17 cellular contexts compared by ENCODE assay signal in the genomic region with DNA sequence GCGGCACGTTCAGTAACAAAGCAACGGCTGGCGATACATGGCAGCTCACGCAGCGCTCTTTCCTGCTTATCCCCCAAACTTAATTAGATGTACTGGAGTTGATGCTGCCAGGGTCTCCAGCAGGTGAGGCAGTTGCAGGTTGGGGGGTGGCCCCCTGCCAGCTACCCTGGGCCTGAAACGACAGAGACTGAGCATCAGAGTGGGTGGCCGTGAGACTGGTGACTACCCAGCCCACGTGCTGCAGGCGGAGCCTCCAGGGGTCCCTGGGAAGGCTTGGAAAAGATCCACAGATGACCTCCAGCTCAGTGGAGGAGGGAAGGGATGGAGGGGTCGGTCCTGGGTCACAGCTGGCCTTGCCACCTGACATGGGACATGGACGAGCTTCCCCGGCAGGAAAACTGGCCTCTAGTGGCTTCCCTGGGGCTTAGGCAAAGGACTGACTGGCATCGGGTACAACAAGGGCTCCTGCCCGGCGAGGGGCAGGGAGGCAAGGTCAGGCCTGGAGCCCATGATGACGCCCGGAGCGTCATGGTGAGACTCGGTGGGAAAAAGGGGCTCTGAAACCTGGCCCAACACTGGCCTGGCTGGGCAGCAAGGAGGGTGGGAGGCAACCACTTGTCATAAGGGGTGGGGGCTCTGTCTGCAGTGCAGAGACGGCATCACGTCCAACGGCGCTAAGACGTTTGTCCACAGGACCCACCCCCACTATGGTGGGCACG. TPM values are rescaled to one million over a fixed set of nuclear protein-coding genes. Genes with fewer than 3 reads are reported as not detected.
A peak's percentile ranks its signal among the peaks of the same experiment; 100 is the strongest.
DNase-seq lines count a peak whose midpoint lies in the region; ATAC-seq and TF ChIP-seq lines count a peak whose summit lies in the region.
"Had no signal": no experiment of that assay in that cellular context is flagged by ENCODE, and none has a peak within 500 bp of the region (broad histone marks: within the 10 kb centered on the region; RNA-seq: fewer than 3 reads in every experiment).

No MANE protein-coding gene starts in this region.

- peaks cover 1% of the 10 kb centered on the region for H3K9me3 Mint-ChIP-seq in activated naive CD8-positive, alpha-beta T cell treated with anti-CD3 and anti-CD28 coated beads, Interleukin-2, amount 10 ng/mL, durations not matched to agents 7 days and 5 days
- H3K9me3 Mint-ChIP-seq in activated naive CD8-positive, alpha-beta T cell treated with anti-CD3 and anti-CD28 coated beads, Interleukin-2, amount 50 U/mL, for 24 hours = no peaks in the 10 kb centered on the region
- H3K9me3 Mint-ChIP-seq in glutamatergic neuron (ENCODE audit: unreplicated experiment) = peaks cover 3% of the 10 kb centered on the region
- H3K9me3 Mint-ChIP-seq in stimulated activated effector memory CD8-positive, alpha-beta T cell treated with anti-CD3 and anti-CD28 coated beads, Interleukin-12 subunit alpha, Interleukin-12 subunit beta, amount 100 ng/mL, for 72 hours = no peaks in the 10 kb centered on the region
- H3K9me3 Mint-ChIP-seq: HFFc6 had no signal

- H3K9me3 ChIP-seq in T-helper 17 cell (ENCODE audit: control insufficient read depth, low read length, poor library complexity, severe bottlenecking) (no peaks in the 10 kb centered on the region), mesenchymal stem cell (ENCODE audit: control insufficient read depth, low read length) (no peaks in the 10 kb centered on the region)

- no peaks in the 10 kb centered on the region for H3K27me3 ChIP-seq in mesenchymal stem cell (ENCODE audit: control insufficient read depth in 1 of 2, insufficient read depth in 1 of 2, low read length in 2 of 2)

- H3K79me1 ChIP-seq in mesenchymal stem cell (replicated peaks; ENCODE audit: low read length, poor library complexity, severe bottlenecking) = no peaks in the 10 kb centered on the region

- no peak overlapping the region for H4K91ac ChIP-seq in mesenchymal stem cell (ENCODE audit: low read length)

- H3K9ac ChIP-seq in mesenchymal stem cell (ENCODE audit: low read length) = no peak overlapping the region
- H3K9ac ChIP-seq: KMS-11 had no signal

- H2BK15ac ChIP-seq in mesenchymal stem cell (ENCODE audit: low read depth, poor library complexity, severe bottlenecking) = no peak overlapping the region

- H3K27me3 Mint-ChIP-seq in activated naive CD8-positive, alpha-beta T cell treated with anti-CD3 and anti-CD28 coated beads, Interleukin-2, amount 10 ng/mL, durations not matched to agents 7 days and 5 days = no peaks in the 10 kb centered on the region
- no peaks in the 10 kb centered on the region for H3K27me3 Mint-ChIP-seq in activated naive CD8-positive, alpha-beta T cell treated with anti-CD3 and anti-CD28 coated beads, Interleukin-2, amount 50 U/mL, for 24 hours
- no peaks in the 10 kb centered on the region for H3K27me3 Mint-ChIP-seq in T-helper 17 cell
- peaks cover 14% of the 10 kb centered on the region for H3K27me3 Mint-ChIP-seq in glutamatergic neuron (ENCODE audit: unreplicated experiment)

- POLR2A ChIA-PET in activated naive CD8-positive, alpha-beta T cell treated with anti-CD3 and anti-CD28 coated beads, Interleukin-2, amount 10 ng/mL, durations not matched to agents 7 days and 5 days (lab: Charles Lee) = interaction anchor here (1.1 kb wide), 1 partner anchor 82 kb away, joined by 3 read pairs; the partner anchor contains the start of gene GMIP

- H3K23ac ChIP-seq in mesenchymal stem cell (ENCODE audit: low read length in 2 of 2) = no peak overlapping the region

- H3K4me2 ChIP-seq in mesenchymal stem cell (ENCODE audit: low read length, poor library complexity, severe bottlenecking) = no peak overlapping the region
- H3K4me2 ChIP-seq: KMS-11 had no signal

- no peak overlapping the region for H3K14ac ChIP-seq in mesenchymal stem cell (ENCODE audit: low read length in 2 of 2)

- H2BK120ac ChIP-seq in mesenchymal stem cell (ENCODE audit: low read depth, low read length) = no peak overlapping the region

- no peak overlapping the region for H3K18ac ChIP-seq in mesenchymal stem cell (ENCODE audit: low read depth in 1 of 2, low read length in 2 of 2)

- peaks cover 12% of the 10 kb centered on the region for H3K4me1 ChIP-seq in mesenchymal stem cell (ENCODE audit: control insufficient read depth, insufficient read depth, low read depth, low read length)

- no peak for ATAC-seq in activated naive CD8-positive, alpha-beta T cell treated with anti-CD3 and anti-CD28 coated beads, Interleukin-2, amount 10 ng/mL, durations not matched to agents 7 days and 5 days (ENCODE audit: low read depth)
- ATAC-seq in activated naive CD8-positive, alpha-beta T cell treated with anti-CD3 and anti-CD28 coated beads, Interleukin-2, amount 50 U/mL, for 24 hours = no peak
- ATAC-seq in T-helper 17 cell = no peak
- no peak for ATAC-seq in stimulated activated effector memory CD8-positive, alpha-beta T cell treated with anti-CD3 and anti-CD28 coated beads, Interleukin-12 subunit alpha, Interleukin-12 subunit beta, amount 100 ng/mL, for 72 hours

- peaks cover 0 to 3% of the 10 kb centered on the region in 2 experiments for H3K36me3 ChIP-seq in mesenchymal stem cell (ENCODE audit: control insufficient read depth in 1 of 2, insufficient read depth in 2 of 2, low read depth in 1 of 2, low read length in 2 of 2)

- H2AFZ ChIP-seq in mesenchymal stem cell (ENCODE audit: low read depth, low read length) = no peak overlapping the region

- no peak overlapping the region for H3K4me3 Mint-ChIP-seq in activated naive CD8-positive, alpha-beta T cell treated with anti-CD3 and anti-CD28 coated beads, Interleukin-2, amount 10 ng/mL, durations not matched to agents 7 days and 5 days
- no peak overlapping the region for H3K4me3 Mint-ChIP-seq in activated naive CD8-positive, alpha-beta T cell treated with anti-CD3 and anti-CD28 coated beads, Interleukin-2, amount 50 U/mL, for 24 hours
- H3K4me3 Mint-ChIP-seq in T-helper 17 cell (peak overlapping the region; percentile 76), glutamatergic neuron (ENCODE audit: unreplicated experiment) (no peak overlapping the region)
- H3K4me3 Mint-ChIP-seq in stimulated activated effector memory CD8-positive, alpha-beta T cell treated with anti-CD3 and anti-CD28 coated beads, Interleukin-12 subunit alpha, Interleukin-12 subunit beta, amount 100 ng/mL, for 72 hours = no peak overlapping the region
- H3K4me3 Mint-ChIP-seq: HFFc6 had no signal

- no peak for TF ChIP-seq CTCF in glutamatergic neuron (IDR thresholded peaks at IDR 0.05; ENCODE audit: partially characterized antibody, unreplicated experiment)

- H3K4me1 Mint-ChIP-seq in activated naive CD8-positive, alpha-beta T cell treated with anti-CD3 and anti-CD28 coated beads, Interleukin-2, amount 10 ng/mL, durations not matched to agents 7 days and 5 days = peaks cover 5% of the 10 kb centered on the region
- no peaks in the 10 kb centered on the region for H3K4me1 Mint-ChIP-seq in activated naive CD8-positive, alpha-beta T cell treated with anti-CD3 and anti-CD28 coated beads, Interleukin-2, amount 50 U/mL, for 24 hours
- H3K4me1 Mint-ChIP-seq in T-helper 17 cell (peaks cover 24% of the 10 kb centered on the region), glutamatergic neuron (ENCODE audit: low read depth, unreplicated experiment) (peaks cover 5% of the 10 kb centered on the region)
- H3K4me1 Mint-ChIP-seq in stimulated activated effector memory CD8-positive, alpha-beta T cell treated with anti-CD3 and anti-CD28 coated beads, Interleukin-12 subunit alpha, Interleukin-12 subunit beta, amount 100 ng/mL, for 72 hours = peaks cover 16% of the 10 kb centered on the region

- no peak for DNase-seq in activated naive CD8-positive, alpha-beta T cell treated with anti-CD3 and anti-CD28 coated beads, Interleukin-2, amount 10 ng/mL, durations not matched to agents 7 days and 5 days
- no peak for DNase-seq in activated naive CD8-positive, alpha-beta T cell treated with anti-CD3 and anti-CD28 coated beads, Interleukin-2, amount 50 U/mL, for 24 hours
- DNase-seq in T-helper 17 cell (no peak), glutamatergic neuron (no peak), mesenchymal stem cell (no peak), foreskin melanocyte (no peak)
- DNase-seq in stimulated activated effector memory CD8-positive, alpha-beta T cell treated with anti-CD3 and anti-CD28 coated beads, Interleukin-12 subunit alpha, Interleukin-12 subunit beta, amount 100 ng/mL, for 72 hours (ENCODE audit: low spot score in 2 of 2) = no peak
- DNase-seq: DMS79 treated with DMSO at 0.1 percent for 48 hours; HFFc6; NCI-H1694 treated with DMSO at 0.1 percent for 48 hours; NCI-H2107; NCI-H510A; NCI-H748 treated with DMSO at 0.1 percent for 48 hours; NK-92 treated with Interleukin-12 subunit alpha and Interleukin-12 subunit beta, amount 100 ng/mL, for 24 hours; SHP77 had no signal

- H3K36me3 Mint-ChIP-seq in activated naive CD8-positive, alpha-beta T cell treated with anti-CD3 and anti-CD28 coated beads, Interleukin-2, amount 10 ng/mL, durations not matched to agents 7 days and 5 days = peaks cover 30% of the 10 kb centered on the region
- peaks cover 6% of the 10 kb centered on the region for H3K36me3 Mint-ChIP-seq in activated naive CD8-positive, alpha-beta T cell treated with anti-CD3 and anti-CD28 coated beads, Interleukin-2, amount 50 U/mL, for 24 hours (ENCODE audit: low read depth)
- H3K36me3 Mint-ChIP-seq in T-helper 17 cell (ENCODE audit: low read depth) (peaks cover 4% of the 10 kb centered on the region), glutamatergic neuron (ENCODE audit: unreplicated experiment) (peaks cover 11% of the 10 kb centered on the region)
- peaks cover 92% of the 10 kb centered on the region for H3K36me3 Mint-ChIP-seq in stimulated activated effector memory CD8-positive, alpha-beta T cell treated with anti-CD3 and anti-CD28 coated beads, Interleukin-12 subunit alpha, Interleukin-12 subunit beta, amount 100 ng/mL, for 72 hours

- no peak overlapping the region for H3K27ac ChIP-seq in mesenchymal stem cell (ENCODE audit: low read length, poor library complexity, severe bottlenecking)
- H3K27ac ChIP-seq: C4-2B, KMS-11 had no signal

- no peak overlapping the region for H3K4ac ChIP-seq in mesenchymal stem cell (ENCODE audit: low read depth in 1 of 2, low read length in 2 of 2)

- H3K27ac Mint-ChIP-seq in activated naive CD8-positive, alpha-beta T cell treated with anti-CD3 and anti-CD28 coated beads, Interleukin-2, amount 10 ng/mL, durations not matched to agents 7 days and 5 days = peak overlapping the region; percentile 56
- H3K27ac Mint-ChIP-seq in activated naive CD8-positive, alpha-beta T cell treated with anti-CD3 and anti-CD28 coated beads, Interleukin-2, amount 50 U/mL, for 24 hours = no peak overlapping the region
- H3K27ac Mint-ChIP-seq in T-helper 17 cell (peak overlapping the region; percentile 90), glutamatergic neuron (ENCODE audit: unreplicated experiment) (peak overlapping the region; percentile 48)
- peak overlapping the region; percentile 86 for H3K27ac Mint-ChIP-seq in stimulated activated effector memory CD8-positive, alpha-beta T cell treated with anti-CD3 and anti-CD28 coated beads, Interleukin-12 subunit alpha, Interleukin-12 subunit beta, amount 100 ng/mL, for 72 hours
- H3K27ac Mint-ChIP-seq: HFFc6 had no signal

- WGBS in mesenchymal stem cell = 88% methylated on average over 20 of the region's 26 CpGs

- no peak overlapping the region for H3K4me3 ChIP-seq in mesenchymal stem cell (ENCODE audit: insufficient read depth in 1 of 2, low read depth in 1 of 2, low read length in 2 of 2)

- H2BK12ac ChIP-seq in mesenchymal stem cell (ENCODE audit: low read length in 2 of 2) = no peak overlapping the region

- H2AK5ac ChIP-seq in mesenchymal stem cell (ENCODE audit: low read length, severe bottlenecking) = no peak overlapping the region

- no peak overlapping the region for H2BK5ac ChIP-seq in mesenchymal stem cell (ENCODE audit: low read depth, low read length, poor library complexity, severe bottlenecking)

- no peak overlapping the region for H4K8ac ChIP-seq in mesenchymal stem cell (ENCODE audit: low read length)

RNA-seq across cellular contexts. Expression of gene CILP2, which starts 24.0 kb away (rescaled TPM):
- under 1 TPM; 0.11 to 0.14 TPM for total RNA-seq in activated naive CD8-positive, alpha-beta T cell treated with anti-CD3 and anti-CD28 coated beads, Interleukin-2, amount 10 ng/mL, durations not matched to agents 7 days and 5 days
- total RNA-seq in T-helper 17 cell (under 1 TPM; 0.73 to 0.99 TPM), glutamatergic neuron (ENCODE audit: unreplicated experiment) (40.9 TPM)
- polyA plus RNA-seq in mesenchymal stem cell (2013, experiment 1 of 2) = 0.32 TPM
- polyA plus RNA-seq in mesenchymal stem cell (2013, experiment 2 of 2) = 0.23 TPM

RNA-seq across cellular contexts. Expression of gene YJEFN3, which starts 33.4 kb away (rescaled TPM):
- 10 to 100 TPM; 11.7 to 11.9 TPM for total RNA-seq in activated naive CD8-positive, alpha-beta T cell treated with anti-CD3 and anti-CD28 coated beads, Interleukin-2, amount 10 ng/mL, durations not matched to agents 7 days and 5 days
- total RNA-seq in T-helper 17 cell = 1 to 10 TPM; 3.0 to 6.1 TPM
- total RNA-seq in glutamatergic neuron (ENCODE audit: unreplicated experiment) = 21.6 TPM
- 2.1 TPM for polyA plus RNA-seq in mesenchymal stem cell (2013, experiment 1 of 2)
- 1.7 TPM for polyA plus RNA-seq in mesenchymal stem cell (2013, experiment 2 of 2)

RNA-seq across cellular contexts. Expression of gene NDUFA13, which starts 46.1 kb away (rescaled TPM):
- 100 to 1,000 TPM; 306 to 336 TPM for total RNA-seq in activated naive CD8-positive, alpha-beta T cell treated with anti-CD3 and anti-CD28 coated beads, Interleukin-2, amount 10 ng/mL, durations not matched to agents 7 days and 5 days
- total RNA-seq in T-helper 17 cell (100 to 1,000 TPM; 175 to 195 TPM), glutamatergic neuron (ENCODE audit: unreplicated experiment) (394 TPM)
- 201 TPM for polyA plus RNA-seq in mesenchymal stem cell (2013, experiment 1 of 2)
- 201 TPM for polyA plus RNA-seq in mesenchymal stem cell (2013, experiment 2 of 2)

RNA-seq across cellular contexts. Expression of gene TSSK6, which starts 46.8 kb away (rescaled TPM):
- 1 to 10 TPM; 5.8 to 6.5 TPM for total RNA-seq in activated naive CD8-positive, alpha-beta T cell treated with anti-CD3 and anti-CD28 coated beads, Interleukin-2, amount 10 ng/mL, durations not matched to agents 7 days and 5 days
- total RNA-seq in T-helper 17 cell (1 to 10 TPM; 3.8 to 3.9 TPM), glutamatergic neuron (ENCODE audit: unreplicated experiment) (1.7 TPM)
- polyA plus RNA-seq in mesenchymal stem cell (2013, experiment 1 of 2) = 0.61 TPM
- polyA plus RNA-seq in mesenchymal stem cell (2013, experiment 2 of 2) = 0.66 TPM

RNA-seq across cellular contexts. Expression of gene PBX4, which starts 56.4 kb away (rescaled TPM):
- total RNA-seq in activated naive CD8-positive, alpha-beta T cell treated with anti-CD3 and anti-CD28 coated beads, Interleukin-2, amount 10 ng/mL, durations not matched to agents 7 days and 5 days = 10 to 100 TPM; 41.3 to 46.1 TPM
- total RNA-seq in T-helper 17 cell = 10 to 100 TPM; 49.7 to 58.4 TPM
- total RNA-seq in glutamatergic neuron (ENCODE audit: unreplicated experiment) = 56.1 TPM
- 1.1 TPM for polyA plus RNA-seq in mesenchymal stem cell (2013, experiment 1 of 2)
- 0.71 TPM for polyA plus RNA-seq in mesenchymal stem cell (2013, experiment 2 of 2)

Comparison
In these comparisons a context has a peak if more than half of its experiments do, and no peak if none do; other contexts are left out.
1. RNA of gene CILP2, which starts 24.0 kb away (total RNA-seq): 40.9 TPM in glutamatergic neuron (single experiment); 0.73 to 0.99 TPM in T-helper 17 cell and 0.11 to 0.14 TPM in activated naive CD8-positive, alpha-beta T cell treated with anti-CD3 and anti-CD28 coated beads, Interleukin-2, amount 10 ng/mL, durations not matched to agents 7 days and 5 days; every median in the first group is over 10 times any median in the second.